ENCODE assay signal across 9 cellular contexts in the genomic region with DNA sequence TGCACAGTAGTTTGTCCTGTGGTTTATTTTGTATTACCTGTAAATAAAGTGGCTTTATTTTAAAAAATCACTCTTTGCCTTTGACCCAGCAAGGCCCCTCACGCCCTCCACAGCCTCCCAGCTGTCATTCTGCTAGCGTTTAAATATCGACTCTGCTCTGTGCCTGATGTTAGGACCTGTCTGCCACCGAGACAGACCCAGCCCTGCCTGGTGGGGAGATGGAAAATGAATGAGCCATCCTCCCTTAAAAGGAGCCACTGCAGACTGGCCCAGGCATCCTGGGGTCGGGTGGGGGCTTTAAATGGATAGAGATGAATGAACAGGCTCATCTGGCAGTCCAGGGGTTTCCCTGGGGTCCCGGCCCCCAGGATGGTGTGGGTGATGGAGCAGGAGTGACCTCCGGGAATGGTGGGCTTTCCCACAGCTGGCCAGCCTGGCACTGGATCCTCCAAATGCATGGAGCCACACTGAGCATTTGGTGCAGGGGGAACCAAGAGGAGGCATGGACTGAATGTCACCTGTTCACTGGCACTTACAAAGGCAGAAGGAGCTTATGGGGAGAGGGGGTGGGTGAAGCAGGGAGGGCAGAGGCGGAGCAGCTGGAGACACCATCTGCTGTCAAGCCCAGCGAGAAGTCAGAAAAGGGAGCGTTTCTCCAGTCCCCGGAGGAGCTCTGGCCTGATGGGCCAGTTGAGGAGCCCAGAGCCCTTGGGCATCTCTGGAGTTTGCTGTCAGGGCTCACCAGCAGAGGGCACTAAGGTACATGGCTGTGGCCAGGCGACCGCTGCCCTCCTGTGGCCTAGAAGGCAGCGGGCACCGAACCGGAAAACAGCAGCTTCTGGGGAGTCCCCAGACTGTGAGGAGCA. TPM values are rescaled to one million over a fixed set of nuclear protein-coding genes. Genes with fewer than 3 reads are reported as not detected.
DNase-seq lines count a peak whose midpoint lies in the region; TF ChIP-seq lines count a peak whose summit lies in the region.
"Had no signal": no experiment of that assay in that cellular context is flagged by ENCODE, and none has a peak within 500 bp of the region (broad histone marks: within the 10 kb centered on the region; RNA-seq: fewer than 3 reads in every experiment).

No MANE protein-coding gene starts in this region.

- TF ChIP-seq POLR2A in tibial nerve (IDR thresholded peaks at IDR 0.05) = no peak

- H3K4ac ChIP-seq in mesendoderm (ENCODE audit: low read depth, low read length) = no peak overlapping the region

- H3K36me3 Mint-ChIP-seq in Calu3 (ENCODE audit: insufficient read depth, unreplicated experiment) (no peaks in the 10 kb centered on the region), endodermal cell (ENCODE audit: low read depth) (peaks cover 17% of the 10 kb centered on the region)

- TF ChIP-seq EP300 in tibial nerve (IDR thresholded peaks at IDR 0.05) = no peak

- no peak overlapping the region for H4K8ac ChIP-seq in mesendoderm (ENCODE audit: low read depth, low read length)

- no peak overlapping the region for H2BK120ac ChIP-seq in mesendoderm (ENCODE audit: low read depth, low read length)

- no peaks in the 10 kb centered on the region for H3K79me1 ChIP-seq in mesendoderm (ENCODE audit: low read length)

- no peak overlapping the region for H3K56ac ChIP-seq in mesendoderm (ENCODE audit: low read length)

- no peak overlapping the region for H3K18ac ChIP-seq in mesendoderm (ENCODE audit: low read length)

- H2BK5ac ChIP-seq in mesendoderm (ENCODE audit: low read length) = no peak overlapping the region

- peaks cover 21% of the 10 kb centered on the region for H3K27me3 Mint-ChIP-seq in Calu3 (ENCODE audit: unreplicated experiment)
- no peaks in the 10 kb centered on the region for H3K27me3 Mint-ChIP-seq in endodermal cell (ENCODE audit: insufficient read depth)
- H3K27me3 Mint-ChIP-seq: T-cell had no signal

- TF ChIP-seq CTCF in Calu3 (IDR thresholded peaks at IDR 0.05; ENCODE audit: unreplicated experiment) (peak; percentile 92), WERI-Rb-1 (IDR thresholded peaks at IDR 0.05; ENCODE audit: low read depth, low read length) (peak; percentile 99), endodermal cell (conservative IDR thresholded peaks at IDR 0.05) (peak; percentile 97), tibial nerve (IDR thresholded peaks at IDR 0.05) (peak; percentile 15 to 41 (median 33))

- H3K4me1 Mint-ChIP-seq in Calu3 (ENCODE audit: low read depth, unreplicated experiment) = no peaks in the 10 kb centered on the region
- H3K4me1 Mint-ChIP-seq in endodermal cell = peaks cover 3% of the 10 kb centered on the region

- H3K36me3 ChIP-seq in WERI-Rb-1 = peaks cover 39% of the 10 kb centered on the region
- H3K36me3 ChIP-seq in endodermal cell (ENCODE audit: control insufficient read depth, insufficient read depth, low read length) = peaks cover 13% of the 10 kb centered on the region
- no peaks in the 10 kb centered on the region for H3K36me3 ChIP-seq in mesendoderm (ENCODE audit: control insufficient read depth, insufficient read depth, low read length)
- H3K36me3 ChIP-seq in tibial nerve = no peaks in the 10 kb centered on the region

- H3K4me1 ChIP-seq in endodermal cell (ENCODE audit: control insufficient read depth, insufficient read depth, low read length) = no peaks in the 10 kb centered on the region
- no peaks in the 10 kb centered on the region for H3K4me1 ChIP-seq in mesendoderm (ENCODE audit: control insufficient read depth, low read depth, low read length)
- H3K4me1 ChIP-seq in tibial nerve = no peaks in the 10 kb centered on the region

- H3K9me3 Mint-ChIP-seq in Calu3 (ENCODE audit: low read depth, unreplicated experiment) = no peaks in the 10 kb centered on the region
- H3K9me3 Mint-ChIP-seq in endodermal cell = peaks cover 2% of the 10 kb centered on the region
- H3K9me3 Mint-ChIP-seq: T-cell had no signal

- H3K4me2 ChIP-seq in mesendoderm (ENCODE audit: low read length) = no peak overlapping the region

- H3K27ac Mint-ChIP-seq in Calu3 (ENCODE audit: unreplicated experiment) = no peak overlapping the region
- H3K27ac Mint-ChIP-seq in endodermal cell = no peak overlapping the region
- H3K27ac Mint-ChIP-seq: T-cell had no signal

- CTCF ChIA-PET in Calu3 (lab: Charles Lee) = interaction anchor here (0.5 to 1.7 kb wide), 5 partner anchors 80 to 697 kb away, joined by 3 to 30 read pairs (median 4); a partner anchor contains a TSS

- H3K9ac ChIP-seq in endodermal cell (ENCODE audit: extremely low read depth, low read length, poor library complexity, severe bottlenecking) = no peak overlapping the region
- no peak overlapping the region for H3K9ac ChIP-seq in mesendoderm (ENCODE audit: low read length)

- H3K27me3 ChIP-seq in WERI-Rb-1 (ENCODE audit: insufficient read depth, low read depth, severe bottlenecking) = no peaks in the 10 kb centered on the region
- no peaks in the 10 kb centered on the region for H3K27me3 ChIP-seq in endodermal cell (ENCODE audit: control insufficient read depth, insufficient read depth, low read length, poor library complexity, severe bottlenecking)
- H3K27me3 ChIP-seq in mesendoderm (ENCODE audit: insufficient read depth, low read length, poor library complexity) = no peaks in the 10 kb centered on the region
- no peaks in the 10 kb centered on the region for H3K27me3 ChIP-seq in tibial nerve

- H3K9me3 ChIP-seq in WERI-Rb-1 (ENCODE audit: severe bottlenecking) = no peaks in the 10 kb centered on the region
- no peaks in the 10 kb centered on the region for H3K9me3 ChIP-seq in endodermal cell (ENCODE audit: control insufficient read depth, low read length)
- H3K9me3 ChIP-seq in tibial nerve = no peaks in the 10 kb centered on the region

- no peak overlapping the region for H2AK5ac ChIP-seq in mesendoderm (ENCODE audit: low read length)

- no peak overlapping the region for H4K5ac ChIP-seq in mesendoderm (ENCODE audit: low read length)

- H3K4me3 ChIP-seq in WERI-Rb-1 (ENCODE audit: low read depth, low read length) = no peak overlapping the region
- no peak overlapping the region for H3K4me3 ChIP-seq in endodermal cell (ENCODE audit: low read length)
- no peak overlapping the region for H3K4me3 ChIP-seq in mesendoderm (ENCODE audit: low read length)
- H3K4me3 ChIP-seq in tibial nerve = no peak overlapping the region

- H3K27ac ChIP-seq in WERI-Rb-1 (peak overlapping the region; percentile 83), endodermal cell (ENCODE audit: low read depth, low read length) (no peak overlapping the region), mesendoderm (ENCODE audit: low read depth, low read length) (no peak overlapping the region), tibial nerve (no peak overlapping the region)

- no peaks in the 10 kb centered on the region for H3K79me2 ChIP-seq in mesendoderm (ENCODE audit: control insufficient read depth, insufficient read depth, low read length)

- no peak overlapping the region for H2BK15ac ChIP-seq in mesendoderm (replicated peaks; ENCODE audit: low read depth)

- intact Hi-C loops in Calu3 (cut with micrococcal nuclease; ENCODE audit: unreplicated experiment) = loop anchor here (1.0 kb wide), 1 partner anchor 82 kb away; no protein-coding TSS in a partner anchor

- H3K23ac ChIP-seq in mesendoderm (ENCODE audit: low read length) = no peak overlapping the region

- peak; percentile 84 for DNase-seq in Calu3
- DNase-seq in H4 (ENCODE audit: low spot score) = peak; percentile 45
- DNase-seq in NCI-H2029 (lab: John Stamatoyannopoulos, UW) = peak; percentile 12
- peak; percentile 96 for DNase-seq in WERI-Rb-1
- DNase-seq in endodermal cell = peak; percentile 96
- peak; percentile 91 for DNase-seq in mesendoderm
- DNase-seq in tibial nerve (ENCODE audit: low spot score in 2 of 2) = peak in 1 of 2 donors; percentile 17
- DNase-seq in GF-D8 (lab: John Stamatoyannopoulos, UW) = no peak

- 49 to 59% methylated on average over 12 to 16 of the region's 16 CpGs for WGBS in endodermal cell (ENCODE audit: insufficient coverage in 1 of 2, insufficient read length in 1 of 2), 2 experiments
- no CpG with 5 or more reads among the region's 16 CpGs for WGBS in mesendoderm (ENCODE audit: extremely low coverage, insufficient coverage, low lambda C conversion rate)
- WGBS in tibial nerve, 2 donors = 38 to 44% methylated on average over 16 of the region's 16 CpGs

- no TSS peak for BruUV-seq in Calu3 (replicated peaks; lab: Mats Ljungman, UMichigan)

- no peak overlapping the region for H3K4me3 Mint-ChIP-seq in Calu3 (ENCODE audit: low read depth, unreplicated experiment)
- H3K4me3 Mint-ChIP-seq in endodermal cell = no peak overlapping the region
- H3K4me3 Mint-ChIP-seq: T-cell had no signal

RNA-seq across cellular contexts. Expression of a gene that starts 11.9 kb away (rescaled TPM):
- total RNA-seq in Calu3 (2022) (0.57 and 0.81 TPM in 2 replicates), endodermal cell (1 to 10 TPM; 3.9 to 7.4 TPM), tibial nerve (1 to 10 TPM in 2 of 4 donors, under 1 TPM in 2; 0.59 to 2.6 (median 0.91) TPM)
- not detected in 2 replicates for total RNA-seq in H4 (2014; rRNA removed; shearing (Covaris generic))
- polyA plus RNA-seq in endodermal cell (2013, experiment 1 of 2) = 6.0 TPM
- 4.7 TPM for polyA plus RNA-seq in endodermal cell (2013, experiment 2 of 2)
- polyA plus RNA-seq in mesendoderm (2013, experiment 1 of 2) = 2.7 TPM
- polyA plus RNA-seq in mesendoderm (2013, experiment 2 of 2) = 2.4 TPM

RNA-seq across cellular contexts. Expression of a gene that starts 47.7 kb away (rescaled TPM):
- total RNA-seq in Calu3 (2022) (37.0 and 44.9 TPM in 2 replicates), endodermal cell (10 to 100 TPM; 21.1 to 24.9 TPM), tibial nerve (10 to 100 TPM; 68.8 to 80.0 (median 73.2) TPM)
- 37.7 and 48.2 TPM in 2 replicates for total RNA-seq in H4 (2014; rRNA removed; shearing (Covaris generic))
- 17.6 TPM for polyA plus RNA-seq in endodermal cell (2013, experiment 1 of 2)
- polyA plus RNA-seq in endodermal cell (2013, experiment 2 of 2) = 12.9 TPM
- 7.8 TPM for polyA plus RNA-seq in mesendoderm (2013, experiment 1 of 2)
- polyA plus RNA-seq in mesendoderm (2013, experiment 2 of 2) = 6.9 TPM

Comparison
In these comparisons a context has a peak if more than half of its experiments do, and no peak if none do; other contexts are left out.
1. CTCF ChIP-seq: peak in every context shown above with its lines; median percentile 99 in WERI-Rb-1; 97 in endodermal cell; 92 in Calu3; 33 in tibial nerve.